In the genomic region with DNA sequence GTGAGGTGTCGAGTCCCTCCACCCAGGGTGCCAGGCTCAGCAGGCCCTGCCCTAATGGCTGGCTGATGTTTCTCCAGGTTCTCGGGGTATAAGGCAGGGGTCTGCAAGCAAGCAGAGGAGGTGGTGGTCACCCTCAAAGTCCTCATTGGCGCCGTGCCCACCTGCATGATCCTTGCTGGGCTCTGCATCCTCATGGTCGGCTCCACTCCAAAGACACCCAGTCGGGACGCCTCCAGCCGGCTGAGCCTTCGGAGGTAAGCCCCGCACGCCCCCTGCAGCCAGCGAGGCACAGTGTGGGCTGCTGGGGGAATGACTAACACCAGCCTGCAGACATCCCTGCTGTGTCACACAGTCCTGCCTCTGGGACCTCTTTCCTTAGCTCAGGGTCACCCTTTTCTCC, we compare ENCODE assay signal across 2 cellular contexts.
TF ChIP-seq lines count a peak whose summit lies in the region.

No MANE protein-coding gene starts in this region.

TF ChIP-seq in IMR-90, 13 proteins besides CTCF, POLR2A, EP300 and RAD21:
- TF ChIP-seq CEBPB (IDR thresholded peaks at IDR 0.05; ENCODE audit: low read depth, low read length) (no peak), MAZ (IDR thresholded peaks at IDR 0.05; ENCODE audit: borderline replicate concordance, low read depth, low read length) (no peak), CHD1 (IDR thresholded peaks at IDR 0.05; ENCODE audit: low read depth, low read length) (no peak), SMC3 (IDR thresholded peaks at IDR 0.05; ENCODE audit: low read depth, low read length) (peak; percentile 38)
- TF ChIP-seq, protein P1, sequence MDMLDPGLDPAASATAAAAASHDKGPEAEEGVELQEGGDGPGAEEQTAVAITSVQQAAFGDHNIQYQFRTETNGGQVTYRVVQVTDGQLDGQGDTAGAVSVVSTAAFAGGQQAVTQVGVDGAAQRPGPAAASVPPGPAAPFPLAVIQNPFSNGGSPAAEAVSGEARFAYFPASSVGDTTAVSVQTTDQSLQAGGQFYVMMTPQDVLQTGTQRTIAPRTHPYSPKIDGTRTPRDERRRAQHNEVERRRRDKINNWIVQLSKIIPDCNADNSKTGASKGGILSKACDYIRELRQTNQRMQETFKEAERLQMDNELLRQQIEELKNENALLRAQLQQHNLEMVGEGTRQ (IDR thresholded peaks at IDR 0.05; ENCODE audit: low read depth, low read length): no peak

TF ChIP-seq in H1, 55 proteins besides CTCF, POLR2A, EP300 and RAD21:
- TF ChIP-seq HDAC6 (IDR thresholded peaks at IDR 0.05; ENCODE audit: low read depth, low read length): no peak
- TF ChIP-seq RNF2 (IDR thresholded peaks at IDR 0.05; ENCODE audit: borderline replicate concordance, low read depth, low read length, missing control alignments, poor library complexity, severe bottlenecking): no peak
- TF ChIP-seq SUZ12 (IDR thresholded peaks at IDR 0.05; ENCODE audit: low read length): no peak
- TF ChIP-seq EZH2 (IDR thresholded peaks at IDR 0.05; ENCODE audit: low read depth, low read length, severe bottlenecking): no peak
- TF ChIP-seq SP4 (IDR thresholded peaks at IDR 0.05; ENCODE audit: low read length): no peak
- no peak for TF ChIP-seq ZNF274 (IDR thresholded peaks at IDR 0.05; ENCODE audit: borderline replicate concordance, extremely low read depth, low read length)
- TF ChIP-seq POLR2AphosphoS5 (IDR thresholded peaks at IDR 0.05; ENCODE audit: low read depth, low read length): no peak
- TF ChIP-seq TAF1 (IDR thresholded peaks at IDR 0.05; ENCODE audit: low read depth, low read length): no peak
- TF ChIP-seq JUN (IDR thresholded peaks at IDR 0.05; ENCODE audit: low read depth, low read length): no peak
- no peak for TF ChIP-seq NRF1 (IDR thresholded peaks at IDR 0.05; ENCODE audit: low read depth, low read length)
- TF ChIP-seq RXRA (IDR thresholded peaks at IDR 0.05; ENCODE audit: insufficient read depth, low read depth, low read length): no peak
- no peak for TF ChIP-seq TAF7 (optimal IDR thresholded peaks at IDR 0.05; ENCODE audit: borderline replicate concordance, low read depth, low read length)
- no peak for TF ChIP-seq SP1 (IDR thresholded peaks at IDR 0.05; ENCODE audit: low read depth, low read length)
- TF ChIP-seq GTF2F1 (IDR thresholded peaks at IDR 0.05; ENCODE audit: borderline replicate concordance, low read depth, low read length): no peak
- no peak for TF ChIP-seq NANOG (IDR thresholded peaks at IDR 0.05; ENCODE audit: insufficient read depth, low read depth, low read length, poor library complexity, severe bottlenecking)
- TF ChIP-seq SAP30 (IDR thresholded peaks at IDR 0.05; ENCODE audit: insufficient read depth, insufficient replicate concordance, low read length): no peak
- no peak for TF ChIP-seq CBX8 (IDR thresholded peaks at IDR 0.05; ENCODE audit: borderline replicate concordance, low read depth, low read length)
- TF ChIP-seq SIRT6 (IDR thresholded peaks at IDR 0.05; ENCODE audit: low read length): no peak
